Comparison of ENCODE assay signal across 8 cellular contexts in genomic region chr5:73519531-73520283, GRCh38. TPM values are rescaled to one million over a fixed set of nuclear protein-coding genes. Genes with fewer than 3 reads are reported as not detected.
A peak's percentile ranks its signal among the peaks of the same experiment; 100 is the strongest.
DNase-seq lines count a peak whose midpoint lies in the region; ATAC-seq and TF ChIP-seq lines count a peak whose summit lies in the region.

No MANE protein-coding gene starts in this region.

- no peaks in the 10 kb centered on the region for H3K36me3 Mint-ChIP-seq in naive thymus-derived CD4-positive, alpha-beta T cell

- peak overlapping the region; percentile 50; the same call in 1 of the 2 replicates for H3K4me2 ChIP-seq in OCI-LY1 (ENCODE audit: low read length)

- DNase-seq in DMS53 (lab: John Stamatoyannopoulos, UW) (peak; percentile 92), HuH-7.5 (ENCODE audit: low spot score) (peak; percentile 65), epithelial cell of proximal tubule (ENCODE audit: low read depth) (no peak)
- peak; percentile 31 for DNase-seq in activated CD8-positive, alpha-beta memory T cell treated with anti-CD3 and anti-CD28 coated beads, Interleukin-2, amount 50 U/mL, for 1 hour (ENCODE audit: extremely low read depth)
- DNase-seq in naive thymus-derived CD4-positive, alpha-beta T cell, result peak; percentile 29 to 82 (median 80)
- peak; percentile 32 to 85 (median 64) for DNase-seq in stimulated activated naive CD4-positive, alpha-beta T cell (lab: John Stamatoyannopoulos, UW)

- H3K27me3 Mint-ChIP-seq in naive thymus-derived CD4-positive, alpha-beta T cell, result peaks cover 0 to 2% (median 0%) of the 10 kb centered on the region in 5 donors

- POLR2A ChIA-PET in naive thymus-derived CD4-positive, alpha-beta T cell (lab: Charles Lee), result no interaction called here

- TF ChIP-seq CTCF in OCI-LY1 (IDR thresholded peaks at IDR 0.05; ENCODE audit: low read length), result peak; percentile 83
- peak; percentile 81 for TF ChIP-seq CTCF in epithelial cell of proximal tubule (conservative IDR thresholded peaks at IDR 0.05; ENCODE audit: low read depth, low read length)

- no peaks in the 10 kb centered on the region for H4K20me1 ChIP-seq in OCI-LY1 (ENCODE audit: insufficient read depth, low read length)

- 0 out of 2 replicates have a peak overlapping the region, but pooled peaks have one; percentile 37 for H2AFZ ChIP-seq in OCI-LY1 (ENCODE audit: low read length)

- H3K27ac ChIP-seq in OCI-LY1 (ENCODE audit: low read depth, low read length, poor library complexity, severe bottlenecking), result no peak overlapping the region
- no peak overlapping the region for H3K27ac ChIP-seq in naive thymus-derived CD4-positive, alpha-beta T cell (ENCODE audit: low read depth, low read length)

- peaks cover 6% of the 10 kb centered on the region for H3K4me1 ChIP-seq in OCI-LY1 (ENCODE audit: insufficient read depth, low read length, severe bottlenecking)
- H3K4me1 ChIP-seq in naive thymus-derived CD4-positive, alpha-beta T cell (ENCODE audit: control insufficient read depth in 2 of 2, insufficient read depth in 2 of 2, low read length in 2 of 2), result no peaks in the 10 kb centered on the region

- H3K27ac Mint-ChIP-seq in naive thymus-derived CD4-positive, alpha-beta T cell, result peak overlapping the region in 8 of 9 donors; percentile 20 to 86 (median 66)

- no peaks in the 10 kb centered on the region for H3K36me3 ChIP-seq in OCI-LY1 (ENCODE audit: insufficient read depth, low read length)
- H3K36me3 ChIP-seq in naive thymus-derived CD4-positive, alpha-beta T cell (ENCODE audit: control insufficient read depth in 2 of 3, insufficient read depth in 3 of 3, low read length in 3 of 3), result no peaks in the 10 kb centered on the region

- peaks cover 0 to 2% (median 0%) of the 10 kb centered on the region in 11 donors for H3K9me3 Mint-ChIP-seq in naive thymus-derived CD4-positive, alpha-beta T cell

- intact Hi-C loops in naive thymus-derived CD4-positive, alpha-beta T cell (cut with micrococcal nuclease), result loop anchor here (1.0 to 2.0 kb wide), 6 partner anchors 16 to 273 kb away; partner anchors contain the start of genes ANKRA2 (in 2 of the 2), BTF3 (in 2 of the 2) and UTP15 (in 2 of the 2)

- no peaks in the 10 kb centered on the region for H3K27me3 ChIP-seq in OCI-LY1 (ENCODE audit: insufficient read depth, low read length)
- no peaks in the 10 kb centered on the region for H3K27me3 ChIP-seq in naive thymus-derived CD4-positive, alpha-beta T cell (ENCODE audit: control insufficient read depth in 2 of 2, insufficient read depth in 2 of 2, low read length in 2 of 2)

- H3K9me2 ChIP-seq in OCI-LY1 (ENCODE audit: low read depth, low read length), result no peaks in the 10 kb centered on the region

- no peak overlapping the region; the same call in 1 of the 2 replicates for H3K9ac ChIP-seq in OCI-LY1 (ENCODE audit: low read length)

- peak; percentile 95 for ATAC-seq in GM21528 (IDR thresholded peaks at IDR 0.05; ENCODE audit: low FRiP score, unreplicated experiment)
- peak; percentile 99 for ATAC-seq in naive thymus-derived CD4-positive, alpha-beta T cell

- peak overlapping the region in 8 of 10 donors; percentile 55 to 72 (median 66) for H3K4me3 Mint-ChIP-seq in naive thymus-derived CD4-positive, alpha-beta T cell

- no peaks in the 10 kb centered on the region for H3F3A ChIP-seq in OCI-LY1 (ENCODE audit: insufficient read depth, low read length)

- H3K4me1 Mint-ChIP-seq in naive thymus-derived CD4-positive, alpha-beta T cell, result peaks cover 8 to 9% (median 9%) of the 10 kb centered on the region in 7 donors

- no peaks in the 10 kb centered on the region for H3K9me3 ChIP-seq in OCI-LY1 (ENCODE audit: low read length)
- no peaks in the 10 kb centered on the region for H3K9me3 ChIP-seq in naive thymus-derived CD4-positive, alpha-beta T cell (ENCODE audit: control insufficient read depth in 2 of 3, low read length in 3 of 3)

- no peaks in the 10 kb centered on the region for H3K79me2 ChIP-seq in OCI-LY1 (ENCODE audit: insufficient read depth, low read length)

- CTCF ChIA-PET in naive thymus-derived CD4-positive, alpha-beta T cell (lab: Charles Lee), result interaction anchor here (0.8 to 3.7 kb wide), 4 partner anchors 9 to 273 kb away, joined by 3 to 38 read pairs (median 4); no protein-coding TSS in a partner anchor

- H3K4me3 ChIP-seq in OCI-LY1 (ENCODE audit: low read depth, low read length, poor library complexity, severe bottlenecking), result peak overlapping the region; percentile 32
- no peak overlapping the region for H3K4me3 ChIP-seq in epithelial cell of proximal tubule (ENCODE audit: low read depth, low read length)
- no peak overlapping the region for H3K4me3 ChIP-seq in naive thymus-derived CD4-positive, alpha-beta T cell (ENCODE audit: low read length)

RNA-seq across cellular contexts. Expression of gene BTF3, which starts 21.5 kb away (rescaled TPM):
- total RNA-seq in epithelial cell of proximal tubule, result 731 and 741 TPM in 2 replicates
- total RNA-seq in naive thymus-derived CD4-positive, alpha-beta T cell, result 100 to 1,000 TPM; 557 to 758 (median 700) TPM
- polyA plus RNA-seq in naive thymus-derived CD4-positive, alpha-beta T cell, result 100 to 1,000 TPM; 693 to 843 TPM

RNA-seq across cellular contexts. Expression of gene ANKRA2, which starts 45.7 kb away (rescaled TPM):
- total RNA-seq in epithelial cell of proximal tubule, result 5.8 and 10.8 TPM in 2 replicates
- 10 to 100 TPM; 22.7 to 57.8 (median 41.5) TPM for total RNA-seq in naive thymus-derived CD4-positive, alpha-beta T cell
- 10 to 100 TPM; 19.6 to 30.1 TPM for polyA plus RNA-seq in naive thymus-derived CD4-positive, alpha-beta T cell

RNA-seq across cellular contexts. Expression of gene UTP15, which starts 45.8 kb away (rescaled TPM):
- total RNA-seq in epithelial cell of proximal tubule, result 13.7 and 22.4 TPM in 2 replicates
- 10 to 100 TPM; 23.6 to 46.5 (median 25.2) TPM for total RNA-seq in naive thymus-derived CD4-positive, alpha-beta T cell
- polyA plus RNA-seq in naive thymus-derived CD4-positive, alpha-beta T cell, result 1 to 10 TPM; 8.1 to 8.8 TPM
